ENCODE assay signal across 22 cellular contexts in the genomic region with DNA sequence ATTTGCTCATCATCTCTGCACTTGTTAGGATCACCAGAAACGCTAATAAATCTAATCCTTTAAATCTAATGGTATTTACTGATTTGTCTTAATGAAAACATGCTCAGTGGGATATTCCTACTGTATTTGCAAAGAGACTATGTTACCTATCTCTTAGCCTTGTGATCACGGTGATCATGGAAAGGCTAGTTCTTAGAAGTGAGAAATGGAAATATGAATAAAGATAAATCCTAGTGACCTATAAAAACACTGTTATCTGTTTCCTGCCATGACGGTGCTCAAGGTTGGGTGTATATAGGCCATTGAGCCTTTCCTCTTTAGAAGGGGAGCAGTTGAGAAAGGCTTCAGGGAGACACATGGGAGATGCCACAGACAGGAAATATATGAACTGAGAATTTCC.
"Had no signal": no experiment of that assay in that cellular context is flagged by ENCODE, and none has a peak within 500 bp of the region (broad histone marks: within the 10 kb centered on the region; RNA-seq: fewer than 3 reads in every experiment).

No MANE protein-coding gene starts in this region.

- DNase-seq: activated CD4-positive, alpha-beta memory T cell treated with anti-CD3 and anti-CD28 coated beads for 36 hours; activated CD4-positive, alpha-beta T cell treated with anti-CD3 and anti-CD28 coated beads for 36 hours; activated CD4-positive, alpha-beta T cell treated with anti-CD3 and anti-CD28 coated beads, Interleukin-2, amount 50 U/mL, for 1 hour; activated CD8-positive, alpha-beta memory T cell treated with anti-CD3 and anti-CD28 coated beads, Interleukin-2, amount 50 U/mL, for 4 hours; activated gamma-delta T cell treated with Interleukin-2 at 50 U/mL for 16 hours; activated naive CD4-positive, alpha-beta T cell treated with anti-CD3 and anti-CD28 coated beads, Interleukin-2, amount 10 ng/mL, durations not matched to agents 7 days and 5 days; activated naive CD8-positive, alpha-beta T cell treated with anti-CD3 and anti-CD28 coated beads, Interleukin-2, amount 50 U/mL, for 24 hours; activated T-cell treated with anti-CD3 and anti-CD28 coated beads for 4 hours; activated T-cell treated with anti-CD3 and anti-CD28 coated beads, Interleukin-2, amount 50 U/mL, for 4 hours; aorta; NCI-H1048; NCI-H1105 treated with DMSO at 0.1 percent for 48 hours; NCI-H1436; NCI-H1694; NCI-H2029; NCI-H345; NCI-H524 treated with DMSO at 0.1 percent for 48 hours; PC-3; Peyer's patch; RPMI8226; SHP77 treated with DMSO at 0.1 percent for 48 hours; SK-N-SH had no signal
